In the genomic region with DNA sequence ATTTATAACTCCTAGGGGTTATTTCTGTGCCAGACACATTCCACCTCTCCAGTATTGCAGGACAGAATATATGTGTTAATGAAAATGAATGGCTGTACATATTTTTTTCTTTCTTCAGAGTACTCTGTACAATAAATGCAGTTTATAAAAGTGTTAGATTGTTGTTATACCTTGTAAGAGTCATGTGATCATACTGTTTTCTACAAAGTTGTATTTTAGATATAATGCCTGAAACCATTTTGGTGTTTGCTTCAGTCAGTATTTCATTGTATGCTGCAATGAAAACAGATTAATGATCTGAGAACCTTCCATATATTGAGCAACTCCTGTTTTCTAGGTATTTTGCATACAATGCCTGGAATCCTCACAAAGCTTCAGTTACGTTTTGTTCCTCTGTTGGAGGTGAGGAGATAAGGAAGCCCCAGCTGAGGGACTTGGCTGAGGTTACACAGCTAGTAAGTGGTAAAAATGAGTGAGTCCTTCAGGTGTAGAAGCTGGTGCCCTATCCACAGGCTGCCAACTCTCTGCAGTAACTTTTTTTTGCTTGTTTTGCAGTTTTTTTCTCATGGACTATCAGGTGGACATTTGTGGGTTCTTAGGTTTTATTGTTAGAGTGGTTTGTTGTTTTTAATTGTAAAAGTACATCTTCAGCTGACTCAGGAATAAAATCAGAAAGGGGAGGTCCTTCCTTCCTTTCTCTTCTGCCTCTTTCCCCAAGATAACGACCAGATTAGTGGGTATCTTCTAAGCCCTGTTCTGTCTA, we compare ENCODE assay signal across 23 cellular contexts.
"Had no signal": no experiment of that assay in that cellular context is flagged by ENCODE, and none has a peak within 500 bp of the region (broad histone marks: within the 10 kb centered on the region; RNA-seq: fewer than 3 reads in every experiment).

No MANE protein-coding gene starts in this region.

- H3K9me3 ChIP-seq: heart right ventricle, neutrophil, ovary, prostate gland, right atrium auricular region, tibial artery had no signal

- H3K27ac Mint-ChIP-seq: activated naive CD8-positive, alpha-beta T cell treated with anti-CD3 and anti-CD28 coated beads, Interleukin-2, amount 10 ng/mL, durations not matched to agents 7 days and 5 days; memory B cell; nephron; stimulated activated naive CD8-positive, alpha-beta T cell treated with anti-CD3 and anti-CD28 coated beads, Interleukin-15, Interleukin-2, amounts not matched to agents 100 ng/mL and 50 ng/mL, for 24 hours; T-helper 1 cell treated with Interleukin-12 subunit alpha and Interleukin-12 subunit beta and Interleukin-4 antibody, amounts not matched to agents 30 μg/mL and 1 μg/mL, for 36 hours had no signal

- ATAC-seq: heart right ventricle, left colon had no signal

- H3K4me3 ChIP-seq: coronary artery, heart right ventricle, ovary, prostate gland, right atrium auricular region, tibial artery had no signal

- DNase-seq: activated CD4-positive, alpha-beta T cell treated with anti-CD3 and anti-CD28 coated beads, Interleukin-2, amount 50 U/mL, for 4 hours; activated naive CD4-positive, alpha-beta T cell treated with Interleukin-2 at 50 U/mL for 16 hours; activated naive CD8-positive, alpha-beta T cell treated with anti-CD3 and anti-CD28 coated beads, Interleukin-2, amount 10 ng/mL, durations not matched to agents 7 days and 5 days; amygdala; cerebellar nuclear complex; foreskin fibroblast; heart right ventricle; left colon; ovary; stimulated activated CD4-positive, alpha-beta T cell treated with anti-CD3 and anti-CD28 coated beads, Interleukin-4, amount 100 ng/mL, for 4 hours; substantia nigra; tibial artery; WERI-Rb-1 had no signal

- H3K4me1 ChIP-seq: heart right ventricle, prostate gland, right atrium auricular region, tibial artery had no signal

- H3K4me1 Mint-ChIP-seq: activated naive CD8-positive, alpha-beta T cell treated with anti-CD3 and anti-CD28 coated beads, Interleukin-2, amount 10 ng/mL, durations not matched to agents 7 days and 5 days; memory B cell; nephron had no signal

- H3K36me3 ChIP-seq: ovary, prostate gland had no signal

- FAIRE-seq: bronchial epithelial cell, keratinocyte had no signal

- H3K27me3 Mint-ChIP-seq: activated naive CD8-positive, alpha-beta T cell treated with anti-CD3 and anti-CD28 coated beads, Interleukin-2, amount 10 ng/mL, durations not matched to agents 7 days and 5 days; memory B cell; stimulated activated naive CD8-positive, alpha-beta T cell treated with anti-CD3 and anti-CD28 coated beads, Interleukin-15, Interleukin-2, amounts not matched to agents 100 ng/mL and 50 ng/mL, for 24 hours had no signal

- H3K27me3 ChIP-seq: heart right ventricle, neutrophil, ovary, right atrium auricular region, tibial artery had no signal

- H3K9me3 Mint-ChIP-seq: activated naive CD8-positive, alpha-beta T cell treated with anti-CD3 and anti-CD28 coated beads, Interleukin-2, amount 10 ng/mL, durations not matched to agents 7 days and 5 days; memory B cell; nephron; stimulated activated naive CD8-positive, alpha-beta T cell treated with anti-CD3 and anti-CD28 coated beads, Interleukin-15, Interleukin-2, amounts not matched to agents 100 ng/mL and 50 ng/mL, for 24 hours; T-helper 1 cell treated with Interleukin-12 subunit alpha and Interleukin-12 subunit beta and Interleukin-4 antibody, amounts not matched to agents 30 μg/mL and 1 μg/mL, for 36 hours had no signal

- H3K4me3 Mint-ChIP-seq: activated naive CD8-positive, alpha-beta T cell treated with anti-CD3 and anti-CD28 coated beads, Interleukin-2, amount 10 ng/mL, durations not matched to agents 7 days and 5 days; memory B cell; nephron; stimulated activated naive CD8-positive, alpha-beta T cell treated with anti-CD3 and anti-CD28 coated beads, Interleukin-15, Interleukin-2, amounts not matched to agents 100 ng/mL and 50 ng/mL, for 24 hours; T-helper 1 cell treated with Interleukin-12 subunit alpha and Interleukin-12 subunit beta and Interleukin-4 antibody, amounts not matched to agents 30 μg/mL and 1 μg/mL, for 36 hours had no signal

- H3K27ac ChIP-seq: coronary artery, heart right ventricle, neutrophil, ovary, prostate gland, right atrium auricular region, tibial artery, WERI-Rb-1 had no signal
